In genomic region chr3:127112796-127113570, GRCh38 we compare ENCODE assay signal across 1 cellular context.
TF ChIP-seq lines count a peak whose summit lies in the region.

No MANE protein-coding gene starts in this region.

TF ChIP-seq in H1, 55 proteins besides CTCF, POLR2A, EP300 and RAD21 (continued from another document):
- TF ChIP-seq RXRA (IDR thresholded peaks at IDR 0.05; ENCODE audit: insufficient read depth, low read depth, low read length) (no peak), TAF1 (IDR thresholded peaks at IDR 0.05; ENCODE audit: low read depth, low read length) (no peak), KDM4A (IDR thresholded peaks at IDR 0.05; ENCODE audit: low read depth, low read length, severe bottlenecking) (no peak), TCF12 (IDR thresholded peaks at IDR 0.05; ENCODE audit: low read depth, low read length) (no peak), SP2 (IDR thresholded peaks at IDR 0.05; ENCODE audit: low read length) (no peak), PHF8 (conservative IDR thresholded peaks at IDR 0.05; ENCODE audit: low read depth, low read length) (no peak)
